23 cellular contexts compared by ENCODE assay signal in the genomic region with DNA sequence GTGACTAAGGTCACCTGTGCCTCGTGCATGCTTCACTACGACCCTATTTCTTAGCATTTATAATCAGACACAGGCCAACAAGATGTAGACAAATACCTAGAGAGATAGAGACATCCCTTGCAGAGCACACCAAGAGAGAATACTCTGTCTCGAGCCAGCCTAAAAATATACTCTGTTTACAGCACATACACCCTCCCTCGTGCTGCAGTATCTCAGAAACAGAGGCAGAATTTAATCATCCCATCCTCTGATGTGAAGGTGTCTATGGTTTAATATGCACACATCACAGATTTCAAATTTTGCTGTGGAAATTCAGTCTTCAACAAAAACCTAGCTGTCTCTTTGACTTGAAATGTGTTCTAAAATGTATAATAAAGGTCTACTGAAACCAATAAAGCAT.
"Had no signal": no experiment of that assay in that cellular context is flagged by ENCODE, and none has a peak within 500 bp of the region (broad histone marks: within the 10 kb centered on the region; RNA-seq: fewer than 3 reads in every experiment).

No MANE protein-coding gene starts in this region.

- FAIRE-seq: bronchial epithelial cell, RCC 7860 had no signal

- H3K4me1 ChIP-seq: ascending aorta, body of pancreas had no signal

- DNase-seq: activated CD4-positive, alpha-beta T cell treated with anti-CD3 and anti-CD28 coated beads for 4 hours; activated CD8-positive, alpha-beta memory T cell treated with anti-CD3 and anti-CD28 coated beads, Interleukin-2, amount 50 U/mL, for 48 hours; activated CD8-positive, alpha-beta T cell treated with anti-CD3 and anti-CD28 coated beads, Interleukin-2, amount 10 ng/mL, durations not matched to agents 7 days and 5 days; activated effector memory CD4-positive, alpha-beta T cell treated with Interleukin-2 at 50 U/mL for 16 hours; activated naive CD4-positive, alpha-beta T cell; activated T-cell treated with anti-CD3 and anti-CD28 coated beads, Interleukin-2, amount 50 U/mL, for 1 hour; body of pancreas; cerebellar nuclear complex; MG63; MV-4-11; NCI-H1092 treated with DMSO at 0.1 percent for 48 hours; NCI-H1417 treated with DMSO at 0.1 percent for 48 hours; NCI-H1694 treated with DMSO at 0.1 percent for 48 hours; NCI-H2029 treated with DMSO at 0.1 percent for 48 hours; NCI-H446; PC-3; T-cell; T-helper 2 cell; T1000 had no signal

- H3K27me3 ChIP-seq: ascending aorta, body of pancreas, MG63 had no signal

- H3K4me3 ChIP-seq: ascending aorta, body of pancreas, MG63, SK-N-MC had no signal

- H3K9me3 ChIP-seq: ascending aorta, body of pancreas, MG63 had no signal

- H3K36me3 ChIP-seq: ascending aorta, MG63 had no signal

- H3K27ac ChIP-seq: ascending aorta, body of pancreas, SK-N-MC had no signal
